2 cellular contexts compared by ENCODE assay signal in genomic region chr5:68958428-68958827, GRCh38.
TF ChIP-seq lines count a peak whose summit lies in the region.

No MANE protein-coding gene starts in this region.

TF ChIP-seq in liver, 16 proteins besides CTCF, POLR2A, EP300 and RAD21 (continued from another document):
- no peak for TF ChIP-seq ZBTB33 (IDR thresholded peaks at IDR 0.05)
- no peak for TF ChIP-seq MAX (IDR thresholded peaks at IDR 0.05)
- TF ChIP-seq RXRA (IDR thresholded peaks at IDR 0.05): peak; percentile 75 to 82
- TF ChIP-seq ATF3 (IDR thresholded peaks at IDR 0.05): no peak
- peak; percentile 53 for TF ChIP-seq SP1 (IDR thresholded peaks at IDR 0.05)
- no peak for TF ChIP-seq TAF1 (conservative IDR thresholded peaks at IDR 0.05)
- TF ChIP-seq HNF4G (IDR thresholded peaks at IDR 0.05): no peak
- TF ChIP-seq FOXA2 (IDR thresholded peaks at IDR 0.05): peak; percentile 10
TF ChIP-seq in liver: peak in this region for 6.

TF ChIP-seq in HepG2, 621 proteins besides CTCF, POLR2A, EP300 and RAD21 (continued from another document):
- no peak for TF ChIP-seq HMGXB4 (CRISPR knock-in tag; IDR thresholded peaks at IDR 0.05; ENCODE audit: borderline replicate concordance in 1 of 2, low read depth in 1 of 2)
- TF ChIP-seq TBL1XR1 (IDR thresholded peaks at IDR 0.05; ENCODE audit: borderline replicate concordance, low read length, partially characterized antibody): no peak
- no peak for TF ChIP-seq ARID5B (CRISPR knock-in tag; IDR thresholded peaks at IDR 0.05)
- TF ChIP-seq JUNB (CRISPR knock-in tag; IDR thresholded peaks at IDR 0.05; ENCODE audit: borderline replicate concordance): no peak
TF ChIP-seq in HepG2: peak in this region for 0.
